Comparison of ENCODE assay signal across 8 cellular contexts in genomic region chr9:37422289-37423104, GRCh38. TPM values are rescaled to one million over a fixed set of nuclear protein-coding genes. Genes with fewer than 3 reads are reported as not detected.
A peak's percentile ranks its signal among the peaks of the same experiment; 100 is the strongest.
DNase-seq lines count a peak whose midpoint lies in the region; ATAC-seq and TF ChIP-seq lines count a peak whose summit lies in the region.

Gene GRHPR, plus strand, starts transcription at chr9:37422696. Its CDS starts 55 bp downstream, at chr9:37422751.

- H3K36me3 ChIP-seq in BLaER1 treated with 17β-estradiol and CSF1 and Interleukin-3, amounts not matched to agents 10 nM and 100 nM = peaks cover 22 to 40% (median 31%) of the 10 kb centered on the region in 11 experiments

- H3K4me2 ChIP-seq in BLaER1 treated with 17β-estradiol and CSF1 and Interleukin-3, amounts not matched to agents 10 nM and 100 nM = peak within 1 kb of the TSS; percentile 90 to 99 (median 95)

- peak within 1 kb of the TSS; percentile 85 to 92 (median 91) for H3K9ac ChIP-seq in BLaER1 treated with 17β-estradiol and CSF1 and Interleukin-3, amounts not matched to agents 10 nM and 100 nM

- no peak for TF ChIP-seq POLR2A in lower leg skin (IDR thresholded peaks at IDR 0.05)

- peak within 1 kb of the TSS; percentile 77 to 90 (median 85) for H3K27ac ChIP-seq in BLaER1 treated with 17β-estradiol and CSF1 and Interleukin-3, amounts not matched to agents 10 nM and 100 nM

- no peaks in the 10 kb centered on the region for H3K9me3 ChIP-seq in BLaER1 treated with 17β-estradiol and CSF1 and Interleukin-3, amounts not matched to agents 10 nM and 100 nM (replicated peaks in 1 of 11)

- peak within 1 kb of the TSS; percentile 74 to 93 (median 87) for H3K4me3 ChIP-seq in BLaER1 treated with 17β-estradiol and CSF1 and Interleukin-3, amounts not matched to agents 10 nM and 100 nM
- peak within 1 kb of the TSS; percentile 76 for H3K4me3 ChIP-seq in lower leg skin (ENCODE audit: low read depth, poor library complexity, severe bottlenecking)

- 0% methylated on average over 33 to 47 of the region's 56 CpGs for WGBS in lower leg skin, 2 donors

- peaks cover 29 to 62% (median 49%) of the 10 kb centered on the region in 10 experiments for H3K4me1 ChIP-seq in BLaER1 treated with 17β-estradiol and CSF1 and Interleukin-3, amounts not matched to agents 10 nM and 100 nM

- H4K20me1 ChIP-seq in BLaER1 treated with 17β-estradiol and CSF1 and Interleukin-3, amounts not matched to agents 10 nM and 100 nM = peaks cover 19 to 34% (median 23%) of the 10 kb centered on the region in 11 experiments; a peak in 19 of 22 replicates

- no peak for TF ChIP-seq CTCF in lower leg skin (IDR thresholded peaks at IDR 0.05)

- DNase-seq in GM19240 (ENCODE audit: insufficient read length, low spot score) (peak; percentile 79), NCI-H69 (lab: John Stamatoyannopoulos, UW) (peak; percentile 86), dermis microvascular lymphatic vessel endothelial cell (ENCODE audit: low read depth in 2 of 2) (peak; percentile 40 to 82), lower leg skin (ENCODE audit: low spot score in 2 of 2) (peak; percentile 83 to 98)
- DNase-seq in activated CD4-positive, alpha-beta T cell treated with anti-CD3 and anti-CD28 coated beads, Interleukin-2, amount 50 U/mL, for 4 hours = peak; percentile 87 to 88
- peak; percentile 63 to 86 (median 74) for DNase-seq in stimulated activated CD4-positive, alpha-beta T cell treated with anti-CD3 and anti-CD28 coated beads, TNF-alpha, amount 100 ng/mL, for 1 hour (ENCODE audit: low read depth in 3 of 3, low spot score in 1 of 3)

- intact Hi-C loops in lower leg skin (cut with DNase I; ENCODE audit: low total_unique reads) = no loop called here

- ATAC-seq in HG03457 (IDR thresholded peaks at IDR 0.05; ENCODE audit: unreplicated experiment) = peak; percentile 84

- no peaks in the 10 kb centered on the region for H3K27me3 ChIP-seq in BLaER1 treated with 17β-estradiol and CSF1 and Interleukin-3, amounts not matched to agents 10 nM and 100 nM

RNA-seq across cellular contexts. Expression of gene GRHPR, which starts in this region (rescaled TPM):
- total RNA-seq in dermis microvascular lymphatic vessel endothelial cell = 97.1 and 122 TPM in 2 replicates
- total RNA-seq in lower leg skin = 100 to 1,000 TPM; 120 to 181 (median 141) TPM

Comparison
In these comparisons a context has a peak if more than half of its experiments do, and no peak if none do; other contexts are left out.
1. Peak in every context shown above with its lines: DNase-seq, ATAC-seq, H3K4me3 ChIP-seq and H3K27ac ChIP-seq.